ENCODE assay signal across 27 cellular contexts in the genomic region with DNA sequence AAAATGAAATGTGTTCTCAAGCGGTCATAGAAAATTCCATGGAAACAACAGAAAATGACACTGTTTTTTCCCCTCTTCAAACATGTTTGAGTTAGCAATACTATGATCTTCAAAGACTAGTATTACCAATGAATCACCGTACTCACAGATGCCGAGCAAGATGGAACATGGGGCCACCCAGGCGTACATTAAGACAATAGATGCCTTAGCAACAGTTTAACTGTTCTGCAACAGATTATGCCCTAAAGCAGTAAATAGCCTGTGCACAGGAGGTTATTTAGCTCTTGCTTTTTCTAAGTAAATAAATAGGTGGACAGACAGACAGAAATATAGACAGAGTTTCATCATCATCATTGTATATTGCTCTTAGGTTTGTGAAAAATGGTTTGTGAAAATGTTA.
DNase-seq lines count a peak whose midpoint lies in the region; ATAC-seq, FAIRE-seq and TF ChIP-seq lines count a peak whose summit lies in the region.
"Had no signal": no experiment of that assay in that cellular context is flagged by ENCODE, and none has a peak within 500 bp of the region (broad histone marks: within the 10 kb centered on the region; RNA-seq: fewer than 3 reads in every experiment).

No MANE protein-coding gene starts in this region.

- H3K36me3 Mint-ChIP-seq in MCF 10A (ENCODE audit: insufficient read depth, unreplicated experiment) (no peaks in the 10 kb centered on the region), HFFc6 (ENCODE audit: low read depth) (no peaks in the 10 kb centered on the region)
- no peaks in the 10 kb centered on the region for H3K36me3 Mint-ChIP-seq in activated CD4-positive, alpha-beta memory T cell treated with anti-CD3 and anti-CD28 coated beads for 36 hours
- H3K36me3 Mint-ChIP-seq: CD14-positive monocyte; CD8-positive, alpha-beta memory T cell had no signal

- H3K36me3 ChIP-seq in breast epithelium (no peaks in the 10 kb centered on the region), RWPE2 (ENCODE audit: low read depth) (no peaks in the 10 kb centered on the region), bronchial epithelial cell (ENCODE audit: control insufficient read depth, insufficient read depth, low read length) (no peaks in the 10 kb centered on the region)
- H3K36me3 ChIP-seq: BE2C; BLaER1 treated with 17β-estradiol and CSF1 and Interleukin-3, amounts not matched to agents 10 nM and 100 nM had no signal

- H3K4me3 Mint-ChIP-seq in MCF 10A (ENCODE audit: unreplicated experiment) (no peak overlapping the region), HFFc6 (no peak overlapping the region)
- H3K4me3 Mint-ChIP-seq in activated CD4-positive, alpha-beta memory T cell treated with anti-CD3 and anti-CD28 coated beads for 36 hours: no peak overlapping the region
- H3K4me3 Mint-ChIP-seq: CD14-positive monocyte; CD4-positive, alpha-beta T cell; CD8-positive, alpha-beta memory T cell; GM23338; H9 had no signal

- H3K4me1 ChIP-seq in breast epithelium (no peaks in the 10 kb centered on the region), RWPE2 (ENCODE audit: insufficient read depth, poor library complexity, severe bottlenecking) (no peaks in the 10 kb centered on the region)
- H3K4me1 ChIP-seq: A549; BE2C; BLaER1 treated with 17β-estradiol and CSF1 and Interleukin-3, amounts not matched to agents 10 nM and 100 nM had no signal

- H3K27ac Mint-ChIP-seq in MCF 10A (ENCODE audit: low read depth, unreplicated experiment) (no peak overlapping the region), HFFc6 (no peak overlapping the region)
- no peak overlapping the region for H3K27ac Mint-ChIP-seq in activated CD4-positive, alpha-beta memory T cell treated with anti-CD3 and anti-CD28 coated beads for 36 hours
- H3K27ac Mint-ChIP-seq: CD14-positive monocyte; CD4-positive, alpha-beta T cell; CD8-positive, alpha-beta memory T cell; GM23338; H9 had no signal

- CTCF ChIA-PET in MCF 10A (lab: Yijun Ruan, JAX): interaction anchor here (0.7 kb wide), 1 partner anchor 26 kb away, joined by 5 read pairs; no protein-coding TSS in a partner anchor
- CTCF ChIA-PET in activated CD4-positive, alpha-beta memory T cell treated with anti-CD3 and anti-CD28 coated beads for 36 hours (lab: Charles Lee): no interaction called here

- no TSS peak for BruUV-seq in MCF 10A (replicated peaks; lab: Mats Ljungman, UMichigan)

- H3K9me3 Mint-ChIP-seq in MCF 10A (ENCODE audit: unreplicated experiment) (no peaks in the 10 kb centered on the region), HFFc6 (peaks cover 33% of the 10 kb centered on the region)
- peaks cover 14% of the 10 kb centered on the region for H3K9me3 Mint-ChIP-seq in activated CD4-positive, alpha-beta memory T cell treated with anti-CD3 and anti-CD28 coated beads for 36 hours
- H3K9me3 Mint-ChIP-seq: GM23338, H9 had no signal

- FAIRE-seq in bronchial epithelial cell (lab: Jason Lieb, UNC): no peak
- FAIRE-seq: A549, D721Med, GM12878, GM19239 had no signal

- ATAC-seq in RWPE2 (ENCODE audit: low read depth) (peak; percentile 33; the same call in 1 of the 3 replicates), GM21423 (IDR thresholded peaks at IDR 0.05; ENCODE audit: unreplicated experiment) (no peak)
- ATAC-seq: A549, GM12878, GM23338, HCT116 had no signal

- DNase-seq in MCF 10A (ENCODE audit: unreplicated experiment) (peak; percentile 10), breast epithelium (ENCODE audit: low spot score in 2 of 2) (no peak), RWPE2 (ENCODE audit: low spot score) (no peak), bronchial epithelial cell (ENCODE audit: low read depth) (peak; percentile 1), renal cortical epithelial cell (ENCODE audit: low read depth) (peak; percentile 40), HFFc6 (no peak)
- DNase-seq in activated CD4-positive, alpha-beta memory T cell treated with anti-CD3 and anti-CD28 coated beads for 36 hours: no peak
- DNase-seq: 8988T; ACHN; AML-193; BE2C; CD4-positive, alpha-beta T cell; CD8-positive, alpha-beta memory T cell; DMS 273 treated with DMSO at 0.1 percent for 48 hours; DMS79; EL; GDM1; H9 had no signal

- H3K4me1 Mint-ChIP-seq in MCF 10A (ENCODE audit: insufficient read depth, unreplicated experiment) (no peaks in the 10 kb centered on the region), HFFc6 (ENCODE audit: low read depth) (no peaks in the 10 kb centered on the region)
- no peaks in the 10 kb centered on the region for H3K4me1 Mint-ChIP-seq in activated CD4-positive, alpha-beta memory T cell treated with anti-CD3 and anti-CD28 coated beads for 36 hours (ENCODE audit: low read depth)
- H3K4me1 Mint-ChIP-seq: CD14-positive monocyte; CD8-positive, alpha-beta memory T cell; GM23338; H9 had no signal

- no peak overlapping the region for H3K4me3 ChIP-seq in breast epithelium
- H3K4me3 ChIP-seq in RWPE2 (ENCODE audit: severe bottlenecking): no peak overlapping the region
- H3K4me3 ChIP-seq in bronchial epithelial cell (ENCODE audit: low read depth, low read length): no peak overlapping the region
- H3K4me3 ChIP-seq: A549; BLaER1 treated with 17β-estradiol and CSF1 and Interleukin-3, amounts not matched to agents 10 nM and 100 nM; GM12878; GM23338 had no signal

- H3K27me3 Mint-ChIP-seq in MCF 10A (ENCODE audit: insufficient read depth, unreplicated experiment) (no peaks in the 10 kb centered on the region), HFFc6 (ENCODE audit: insufficient read depth) (no peaks in the 10 kb centered on the region)
- H3K27me3 Mint-ChIP-seq in activated CD4-positive, alpha-beta memory T cell treated with anti-CD3 and anti-CD28 coated beads for 36 hours: no peaks in the 10 kb centered on the region
- H3K27me3 Mint-ChIP-seq: CD4-positive, alpha-beta T cell; CD8-positive, alpha-beta memory T cell had no signal

- POLR2A ChIA-PET in MCF 10A (lab: Yijun Ruan, JAX): interaction anchor here (0.7 kb wide), 1 partner anchor 127 kb away, joined by 3 read pairs; no protein-coding TSS in a partner anchor
- POLR2A ChIA-PET in activated CD4-positive, alpha-beta memory T cell treated with anti-CD3 and anti-CD28 coated beads for 36 hours (lab: Charles Lee): no interaction called here

- intact Hi-C loops in MCF 10A (cut with micrococcal nuclease) (no loop called here), breast epithelium (cut with DNase I; ENCODE audit: low total_unique reads) (no loop called here)
- intact Hi-C loops in activated CD4-positive, alpha-beta memory T cell treated with anti-CD3 and anti-CD28 coated beads for 36 hours (cut with micrococcal nuclease): no loop called here

- TF ChIP-seq CTCF in MCF 10A (IDR thresholded peaks at IDR 0.05; ENCODE audit: unreplicated experiment) (no peak), breast epithelium (IDR thresholded peaks at IDR 0.05) (no peak), RWPE2 (IDR thresholded peaks at IDR 0.05; ENCODE audit: poor library complexity, severe bottlenecking) (no peak), bronchial epithelial cell (IDR thresholded peaks at IDR 0.05; ENCODE audit: insufficient read depth, low read length, severe bottlenecking) (no peak), HFFc6 (IDR thresholded peaks at IDR 0.05) (no peak)

- no peak for TF ChIP-seq POLR2A in breast epithelium (IDR thresholded peaks at IDR 0.05)

- no peaks in the 10 kb centered on the region for H3K27me3 ChIP-seq in breast epithelium
- H3K27me3 ChIP-seq in RWPE2 (ENCODE audit: insufficient read depth, poor library complexity, severe bottlenecking): no peaks in the 10 kb centered on the region
- H3K27me3 ChIP-seq in bronchial epithelial cell (ENCODE audit: control insufficient read depth, insufficient read depth, low read length): no peaks in the 10 kb centered on the region
- H3K27me3 ChIP-seq: BE2C; BLaER1 treated with 17β-estradiol and CSF1 and Interleukin-3, amounts not matched to agents 10 nM and 100 nM had no signal

- no peak overlapping the region for H3K27ac ChIP-seq in breast epithelium
- H3K27ac ChIP-seq in RWPE2 (ENCODE audit: poor library complexity, severe bottlenecking): no peak overlapping the region
- H3K27ac ChIP-seq: A549; BLaER1 treated with 17β-estradiol and CSF1 and Interleukin-3, amounts not matched to agents 10 nM and 100 nM had no signal

- H3K9me3 ChIP-seq in breast epithelium (no peaks in the 10 kb centered on the region), RWPE2 (ENCODE audit: severe bottlenecking) (no peaks in the 10 kb centered on the region)
- H3K9me3 ChIP-seq: A549; BE2C; BLaER1 treated with 17β-estradiol and CSF1 and Interleukin-3, amounts not matched to agents 10 nM and 100 nM had no signal

Comparison
In these comparisons a context has a peak if more than half of its experiments do, and no peak if none do; other contexts are left out.
1. DNase-seq: peak in MCF 10A (single experiment), bronchial epithelial cell (single experiment) and renal cortical epithelial cell (single experiment); none in breast epithelium (0 of 2), RWPE2 (single experiment), HFFc6 (single experiment) and activated CD4-positive, alpha-beta memory T cell treated with anti-CD3 and anti-CD28 coated beads for 36 hours (single experiment).